In genomic region chr16:71927383-71927782, GRCh38 we compare ENCODE assay signal across 8 cellular contexts. TPM values are rescaled to one million over a fixed set of nuclear protein-coding genes. Genes with fewer than 3 reads are reported as not detected.
A peak's percentile ranks its signal among the peaks of the same experiment; 100 is the strongest.
DNase-seq lines count a peak whose midpoint lies in the region; ATAC-seq and TF ChIP-seq lines count a peak whose summit lies in the region.

No MANE protein-coding gene starts in this region.

- H3K36me3 Mint-ChIP-seq in Caco-2 (ENCODE audit: insufficient read depth, unreplicated experiment) (peaks cover 100% of the 10 kb centered on the region), osteocyte (ENCODE audit: unreplicated experiment) (peaks cover 54% of the 10 kb centered on the region)
- H3K36me3 Mint-ChIP-seq in activated T-cell treated with anti-CD3 and anti-CD28 coated beads, Interleukin-2, amount 50 U/mL, for 4 hours (ENCODE audit: insufficient read depth): peaks cover 39% of the 10 kb centered on the region

- 18% methylated on average over 3 of the region's 3 CpGs for WGBS in esophagus muscularis mucosa

- TF ChIP-seq POLR2A in esophagus muscularis mucosa (IDR thresholded peaks at IDR 0.05; ENCODE audit: low read depth): no peak

- H3K27me3 ChIP-seq in Caco-2 (replicated peaks; ENCODE audit: control insufficient read depth, insufficient read depth, low read length): no peaks in the 10 kb centered on the region
- no peaks in the 10 kb centered on the region for H3K27me3 ChIP-seq in esophagus muscularis mucosa

- DNase-seq in Caco-2 (no peak), NOMO-1 treated with DMSO at 0.1 percent for 48 hours (lab: John Stamatoyannopoulos, UW; ENCODE audit: unreplicated experiment) (peak; percentile 24), esophagus muscularis mucosa (ENCODE audit: extremely low spot score) (no peak), osteocyte (ENCODE audit: extremely low spot score, unreplicated experiment) (no peak), SK-N-DZ (ENCODE audit: low spot score) (no peak), occipital lobe (lab: John Stamatoyannopoulos, UW) (no peak)
- DNase-seq in activated T-cell treated with anti-CD3 and anti-CD28 coated beads, Interleukin-2, amount 50 U/mL, for 4 hours: no peak

- H3K4me3 ChIP-seq in Caco-2 (ENCODE audit: low read depth, low read length) (no peak overlapping the region), esophagus muscularis mucosa (no peak overlapping the region)

- TF ChIP-seq CTCF in Caco-2 (IDR thresholded peaks at IDR 0.05; ENCODE audit: insufficient read depth in 1 of 2, low read depth in 1 of 2, low read length in 1 of 2, severe bottlenecking in 1 of 2, unreplicated experiment in 1 of 2) (no peak), esophagus muscularis mucosa (IDR thresholded peaks at IDR 0.05) (no peak), osteocyte (IDR thresholded peaks at IDR 0.05) (no peak)

- H3K9me3 ChIP-seq in Caco-2 (no peaks in the 10 kb centered on the region), esophagus muscularis mucosa (no peaks in the 10 kb centered on the region)

- CTCF ChIA-PET in Caco-2 (lab: Charles Lee): no interaction called here

- H3K9me3 Mint-ChIP-seq in Caco-2 (ENCODE audit: unreplicated experiment) (no peaks in the 10 kb centered on the region), osteocyte (ENCODE audit: unreplicated experiment) (no peaks in the 10 kb centered on the region)
- no peaks in the 10 kb centered on the region for H3K9me3 Mint-ChIP-seq in activated T-cell treated with anti-CD3 and anti-CD28 coated beads, Interleukin-2, amount 50 U/mL, for 4 hours

- H3K27ac Mint-ChIP-seq in Caco-2 (ENCODE audit: unreplicated experiment) (peak overlapping the region; percentile 3), osteocyte (ENCODE audit: unreplicated experiment) (peak overlapping the region; percentile 72)

- no peaks in the 10 kb centered on the region for H3K27me3 Mint-ChIP-seq in Caco-2 (ENCODE audit: insufficient read depth, unreplicated experiment)
- H3K27me3 Mint-ChIP-seq in osteocyte (ENCODE audit: unreplicated experiment): no peaks in the 10 kb centered on the region
- H3K27me3 Mint-ChIP-seq in activated T-cell treated with anti-CD3 and anti-CD28 coated beads, Interleukin-2, amount 50 U/mL, for 4 hours (ENCODE audit: low read depth): no peaks in the 10 kb centered on the region

- peaks cover 19% of the 10 kb centered on the region for H3K4me1 ChIP-seq in Caco-2
- peaks cover 55 to 71% (median 59%) of the 10 kb centered on the region in 4 donors for H3K4me1 ChIP-seq in esophagus muscularis mucosa

- H3K4me1 Mint-ChIP-seq in Caco-2 (ENCODE audit: low read depth, unreplicated experiment) (peaks cover 30% of the 10 kb centered on the region), osteocyte (ENCODE audit: unreplicated experiment) (peaks cover 20% of the 10 kb centered on the region)
- peaks cover 12% of the 10 kb centered on the region for H3K4me1 Mint-ChIP-seq in activated T-cell treated with anti-CD3 and anti-CD28 coated beads, Interleukin-2, amount 50 U/mL, for 4 hours (ENCODE audit: low read depth)

- POLR2A ChIA-PET in Caco-2 (lab: Charles Lee): no interaction called here

- intact Hi-C loops in Caco-2 (cut with micrococcal nuclease; ENCODE audit: unreplicated experiment): no loop called here
- intact Hi-C loops in esophagus muscularis mucosa (cut with DNase I): loop anchor here (5.0 kb wide), 1 partner anchor 35 kb away; no protein-coding TSS in a partner anchor

- ATAC-seq in activated T-cell treated with anti-CD3 and anti-CD28 coated beads, Interleukin-2, amount 50 U/mL, for 4 hours: no peak
- ATAC-seq in GM18868 (IDR thresholded peaks at IDR 0.05; ENCODE audit: unreplicated experiment): no peak

- no peak for TF ChIP-seq EP300 in esophagus muscularis mucosa (IDR thresholded peaks at IDR 0.05)

- H3K4me3 Mint-ChIP-seq in Caco-2 (ENCODE audit: unreplicated experiment) (no peak overlapping the region), osteocyte (ENCODE audit: unreplicated experiment) (no peak overlapping the region)
- no peak overlapping the region for H3K4me3 Mint-ChIP-seq in activated T-cell treated with anti-CD3 and anti-CD28 coated beads, Interleukin-2, amount 50 U/mL, for 4 hours

- H3K27ac ChIP-seq in esophagus muscularis mucosa (replicated peaks in 1 of 4): peak overlapping the region; percentile 76 to 83 (median 82)

- H3K36me3 ChIP-seq in Caco-2 (ENCODE audit: control insufficient read depth, insufficient read depth, low read length) (peaks cover 7% of the 10 kb centered on the region), esophagus muscularis mucosa (peaks cover 34 to 84% (median 60%) of the 10 kb centered on the region in 4 donors)

- BruUV-seq in Caco-2 (replicated peaks; lab: Mats Ljungman, UMichigan): no TSS peak

RNA-seq across cellular contexts. Expression of gene IST1, which starts 32.1 kb away (rescaled TPM):
- total RNA-seq in Caco-2 (2022) (310 and 331 TPM in 2 replicates), esophagus muscularis mucosa (100 to 1,000 TPM; 132 to 186 (median 166) TPM), osteocyte (230 and 233 TPM in 2 replicates), occipital lobe (122 TPM)
- polyA plus RNA-seq in SK-N-DZ (2014; cell fraction: cytosol; rRNA removed): 403 and 436 TPM in 2 replicates
- 316 and 411 TPM in 2 replicates for polyA plus RNA-seq in SK-N-DZ (2014; cell fraction: nucleus; rRNA removed)
- 100 to 1,000 TPM; 149 to 176 (median 158) TPM for total RNA-seq in activated T-cell treated with anti-CD3 and anti-CD28 coated beads, Interleukin-2, amount 50 U/mL, for 4 hours

RNA-seq across cellular contexts. Expression of gene ZNF821, which starts 43.4 kb away (rescaled TPM):
- total RNA-seq in Caco-2 (2022) (16.3 and 16.9 TPM in 2 replicates), esophagus muscularis mucosa (1 to 10 TPM; 2.1 to 6.5 (median 5.9) TPM), osteocyte (13.2 and 14.1 TPM in 2 replicates), occipital lobe (35.1 TPM)
- 46.7 and 88.4 TPM in 2 replicates for polyA plus RNA-seq in SK-N-DZ (2014; cell fraction: cytosol; rRNA removed)
- 37.9 and 43.1 TPM in 2 replicates for polyA plus RNA-seq in SK-N-DZ (2014; cell fraction: nucleus; rRNA removed)
- total RNA-seq in activated T-cell treated with anti-CD3 and anti-CD28 coated beads, Interleukin-2, amount 50 U/mL, for 4 hours: 1 to 10 TPM; 3.4 to 6.5 (median 4.1) TPM
